Comparison of ENCODE assay signal across 8 cellular contexts in genomic region chr6:32933661-32934085, GRCh38. TPM values are rescaled to one million over a fixed set of nuclear protein-coding genes. Genes with fewer than 3 reads are reported as not detected.
A peak's percentile ranks its signal among the peaks of the same experiment; 100 is the strongest.
DNase-seq lines count a peak whose midpoint lies in the region; ATAC-seq and TF ChIP-seq lines count a peak whose summit lies in the region.

No MANE protein-coding gene starts in this region.

- H3K4me3 ChIP-seq in choroid plexus epithelial cell (ENCODE audit: low read depth, low read length) (no peak overlapping the region), left lung (no peak overlapping the region)

- peak; percentile 90 for TF ChIP-seq CTCF in choroid plexus epithelial cell (conservative IDR thresholded peaks at IDR 0.05; ENCODE audit: low read depth, low read length)
- TF ChIP-seq CTCF in left lung (IDR thresholded peaks at IDR 0.05): peak; percentile 64 to 66

- H3K9me3 ChIP-seq in left lung: no peaks in the 10 kb centered on the region

- intact Hi-C loops in left lung (cut with DNase I): loop anchor here in 1 of 2 donors (10.0 kb wide), 1 partner anchor 51 kb away; no protein-coding TSS in a partner anchor

- peaks cover 0 to 46% of the 10 kb centered on the region in 2 donors for H3K4me1 ChIP-seq in left lung

- H3K27ac ChIP-seq in left lung: no peak overlapping the region

- DNase-seq in activated gamma-delta T cell treated with Interleukin-2 at 50 U/mL for 16 hours: peak; percentile 79
- DNase-seq in activated gamma-delta T cell (lab: John Stamatoyannopoulos, UW): no peak
- peak; percentile 65 for DNase-seq in NCI-H345 (lab: John Stamatoyannopoulos, UW)
- peak; percentile 73 to 85 for DNase-seq in activated CD4-positive, alpha-beta T cell treated with anti-CD3 and anti-CD28 coated beads for 4 hours
- DNase-seq in choroid plexus epithelial cell (ENCODE audit: low read depth): peak; percentile 83
- DNase-seq in left lung: peak; percentile 78 to 85
- peak; percentile 69 to 71 for DNase-seq in stimulated activated CD4-positive, alpha-beta T cell treated with anti-CD3 and anti-CD28 coated beads, Interleukin-4, amount 100 ng/mL, for 48 hours (ENCODE audit: low read depth in 2 of 2)

- H3K36me3 ChIP-seq in left lung: peaks cover 0 to 5% of the 10 kb centered on the region in 2 donors

- peak; percentile 86 for ATAC-seq in left lung
- no peak for ATAC-seq in GM19023 (IDR thresholded peaks at IDR 0.05; ENCODE audit: unreplicated experiment)

- no peaks in the 10 kb centered on the region for H3K27me3 ChIP-seq in left lung

RNA-seq across cellular contexts. Expression of gene HLA-DMB, which starts 7.2 kb away (rescaled TPM):
- 10 to 100 TPM; 59.0 to 91.0 TPM for total RNA-seq in left lung

RNA-seq across cellular contexts. Expression of gene HLA-DMA, which starts 19.2 kb away (rescaled TPM):
- total RNA-seq in left lung: 100 to 1,000 TPM; 128 to 159 TPM

RNA-seq across cellular contexts. Expression of gene BRD2, which starts 34.7 kb away (rescaled TPM):
- total RNA-seq in left lung: 100 to 1,000 TPM; 125 to 174 TPM
